21 cellular contexts compared by ENCODE assay signal in the genomic region with DNA sequence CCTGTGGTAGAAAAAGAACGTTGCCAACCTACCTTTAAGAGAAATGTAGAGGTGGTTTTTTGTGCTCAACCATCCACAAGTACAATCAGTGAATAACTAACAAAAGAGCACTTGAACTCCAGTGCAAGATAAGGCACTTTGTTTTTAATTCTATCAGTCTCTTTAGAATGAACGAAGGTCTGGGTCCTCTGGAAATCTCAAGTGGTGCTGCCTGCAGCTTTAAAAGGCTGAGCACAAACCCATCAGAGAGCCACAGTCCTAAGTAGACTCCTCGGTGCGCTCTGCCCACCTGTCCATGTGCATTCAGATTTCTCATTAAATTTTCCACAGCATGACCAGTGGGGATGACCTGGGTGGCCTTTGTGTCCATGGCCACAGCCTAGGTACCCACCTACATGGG. TPM values are rescaled to one million over a fixed set of nuclear protein-coding genes. Genes with fewer than 3 reads are reported as not detected.
DNase-seq lines count a peak whose midpoint lies in the region; FAIRE-seq and TF ChIP-seq lines count a peak whose summit lies in the region.
"Had no signal": no experiment of that assay in that cellular context is flagged by ENCODE, and none has a peak within 500 bp of the region (broad histone marks: within the 10 kb centered on the region; RNA-seq: fewer than 3 reads in every experiment).

No MANE protein-coding gene starts in this region.

- H3K4me1 ChIP-seq in breast epithelium, result no peaks in the 10 kb centered on the region

- peaks cover 69% of the 10 kb centered on the region for H3K36me3 Mint-ChIP-seq in brain
- H3K36me3 Mint-ChIP-seq in mesothelial cell of epicardium, result peaks cover 68% of the 10 kb centered on the region

- TF ChIP-seq POLR2A in breast epithelium (IDR thresholded peaks at IDR 0.05), result no peak
- TF ChIP-seq POLR2A in GM12891 (IDR thresholded peaks at IDR 0.05; ENCODE audit: low read depth, low read length), result no peak

- H3K4me3 ChIP-seq in breast epithelium, result no peak overlapping the region
- H3K4me3 ChIP-seq: K562 had no signal

- peak overlapping the region in 4 of 5 experiments; percentile 33 to 81 (median 58) for H3K27ac Mint-ChIP-seq in brain
- H3K27ac Mint-ChIP-seq in mesothelial cell of epicardium, result peak overlapping the region; percentile 70
- H3K27ac Mint-ChIP-seq: B cell had no signal

- FAIRE-seq in GM12891 (lab: Jason Lieb, UNC), result no peak
- FAIRE-seq: K562 had no signal

- H3K27ac ChIP-seq in breast epithelium, result no peak overlapping the region

- H3K27me3 ChIP-seq in breast epithelium, result no peaks in the 10 kb centered on the region

- no peaks in the 10 kb centered on the region for H3K9me3 ChIP-seq in breast epithelium

- H3K4me3 Mint-ChIP-seq in brain (no peak overlapping the region), mesothelial cell of epicardium (no peak overlapping the region)
- H3K4me3 Mint-ChIP-seq: B cell; CD4-positive, CD25-positive, alpha-beta regulatory T cell had no signal

- H3K9me3 Mint-ChIP-seq in brain, result no peaks in the 10 kb centered on the region
- no peaks in the 10 kb centered on the region for H3K9me3 Mint-ChIP-seq in mesothelial cell of epicardium
- H3K9me3 Mint-ChIP-seq: CD4-positive, CD25-positive, alpha-beta regulatory T cell had no signal

- intact Hi-C loops in breast epithelium (cut with DNase I; ENCODE audit: low total_unique reads), result no loop called here

- no peak for TF ChIP-seq CTCF in brain (conservative IDR thresholded peaks at IDR 0.05)
- TF ChIP-seq CTCF in mesothelial cell of epicardium (IDR thresholded peaks at IDR 0.05; ENCODE audit: unreplicated experiment), result no peak
- no peak for TF ChIP-seq CTCF in breast epithelium (IDR thresholded peaks at IDR 0.05)

- H3K27me3 Mint-ChIP-seq in brain (no peaks in the 10 kb centered on the region), mesothelial cell of epicardium (ENCODE audit: low read depth) (no peaks in the 10 kb centered on the region)
- H3K27me3 Mint-ChIP-seq: B cell; CD4-positive, CD25-positive, alpha-beta regulatory T cell had no signal

- peak; percentile 84 for DNase-seq in DMS79 treated with DMSO at 0.1 percent for 48 hours (lab: John Stamatoyannopoulos, UW)
- DNase-seq in NCI-H2107 (lab: John Stamatoyannopoulos, UW), result peak; percentile 33
- DNase-seq in mesothelial cell of epicardium (ENCODE audit: low spot score in 2 of 2, unreplicated experiment in 2 of 2), result no peak
- no peak for DNase-seq in stimulated activated CD8-positive, alpha-beta memory T cell treated with anti-CD3 and anti-CD28 coated beads, Interleukin-4, amount 100 ng/mL, for 48 hours
- no peak for DNase-seq in cerebellar nuclear complex (lab: John Stamatoyannopoulos, UW)
- no peak for DNase-seq in breast epithelium (ENCODE audit: low spot score in 2 of 2)
- no peak for DNase-seq in GM12891 (ENCODE audit: insufficient read length, low spot score)
- DNase-seq: 8988T; CD4-positive, CD25-positive, alpha-beta regulatory T cell; COR-L47; DMS 273 treated with DMSO at 0.1 percent for 48 hours; GDM1; NCI-H1092 treated with DMSO at 0.1 percent for 48 hours; NCI-H1694 treated with DMSO at 0.1 percent for 48 hours; NCI-H2171 treated with DMSO at 0.1 percent for 48 hours; NCI-H748 treated with DMSO at 0.1 percent for 48 hours; OCI-M1; SIG-M5 had no signal

- H3K36me3 ChIP-seq in breast epithelium, result no peaks in the 10 kb centered on the region

- H3K4me1 Mint-ChIP-seq in brain (peaks cover 29% of the 10 kb centered on the region), mesothelial cell of epicardium (peaks cover 10% of the 10 kb centered on the region)

TF ChIP-seq in GM12891, 5 proteins besides CTCF, POLR2A, EP300 and RAD21:
- no peak for TF ChIP-seq SPI1 (IDR thresholded peaks at IDR 0.05; ENCODE audit: low read depth, low read length)
- no peak for TF ChIP-seq POU2F2 (IDR thresholded peaks at IDR 0.05; ENCODE audit: low read depth, low read length)
- no peak for TF ChIP-seq PAX5 (IDR thresholded peaks at IDR 0.05; ENCODE audit: insufficient read depth, low read length, severe bottlenecking)
- TF ChIP-seq TAF1 (IDR thresholded peaks at IDR 0.05; ENCODE audit: low read depth, low read length), result no peak
- TF ChIP-seq POLR2AphosphoS5 (IDR thresholded peaks at IDR 0.05; ENCODE audit: low read depth, low read length), result no peak

RNA-seq across cellular contexts. Expression of a gene that starts 9.5 kb away (rescaled TPM):
- 5.0 TPM for polyA plus RNA-seq in brain (ENCODE audit: insufficient read depth, low read depth, low replicate concordance)
- total RNA-seq in mesothelial cell of epicardium, result 39.1 to 41.5 TPM (median 40.0 TPM) in 3 replicates
- total RNA-seq in breast epithelium, result 1 to 10 TPM; 1.1 to 8.2 (median 6.6) TPM
- polyA plus RNA-seq in GM12891 (2012; ENCODE audit: low read depth, missing spikeins), result 0.67 TPM

RNA-seq across cellular contexts. Expression of a gene that starts 51.9 kb away (rescaled TPM):
- 8.4 TPM for polyA plus RNA-seq in brain (ENCODE audit: insufficient read depth, low read depth, low replicate concordance)
- 38.4 to 40.6 TPM (median 40.6 TPM) in 3 replicates for total RNA-seq in mesothelial cell of epicardium
- total RNA-seq in breast epithelium, result 10 to 100 TPM; 15.5 to 24.7 (median 24.6) TPM
- polyA plus RNA-seq in GM12891 (2012; ENCODE audit: low read depth, missing spikeins), result 26.7 TPM

Comparison
In these comparisons a context has a peak if more than half of its experiments do, and no peak if none do; other contexts are left out.
1. DNase-seq: peak in DMS79 treated with DMSO at 0.1 percent for 48 hours (single experiment) and NCI-H2107 (single experiment); none in mesothelial cell of epicardium (0 of 2), stimulated activated CD8-positive, alpha-beta memory T cell treated with anti-CD3 and anti-CD28 coated beads, Interleukin-4, amount 100 ng/mL, for 48 hours (single experiment), cerebellar nuclear complex (0 of 2), breast epithelium (0 of 2) and GM12891 (single experiment).